ENCODE assay signal across 9 cellular contexts in genomic region chr7:128108641-128109423, GRCh38.
DNase-seq lines count a peak whose midpoint lies in the region; ATAC-seq and TF ChIP-seq lines count a peak whose summit lies in the region.
"Had no signal": no experiment of that assay in that cellular context is flagged by ENCODE, and none has a peak within 500 bp of the region (broad histone marks: within the 10 kb centered on the region; RNA-seq: fewer than 3 reads in every experiment).

No MANE protein-coding gene starts in this region.

- peak; percentile 55 for DNase-seq in activated naive CD4-positive, alpha-beta T cell treated with anti-CD3 and anti-CD28 coated beads, Interleukin-2, amount 10 ng/mL, durations not matched to agents 7 days and 5 days
- no peak for DNase-seq in activated naive CD4-positive, alpha-beta T cell (lab: John Stamatoyannopoulos, UW)
- DNase-seq in SIG-M5 (lab: John Stamatoyannopoulos, UW) (peak; percentile 89), foreskin keratinocyte (no peak), amniotic stem cell (lab: John Stamatoyannopoulos, UW) (no peak), T-helper 9 cell (no peak)
- no peak for DNase-seq in natural killer cell treated with Interleukin-12 subunit alpha and Interleukin-12 subunit beta and Interleukin-15 and Interleukin-18, amount 100 ng/mL, for 72 hours (ENCODE audit: low spot score)

- H3K9me3 Mint-ChIP-seq in activated naive CD4-positive, alpha-beta T cell treated with anti-CD3 and anti-CD28 coated beads, Interleukin-2, amount 10 ng/mL, durations not matched to agents 7 days and 5 days, result no peaks in the 10 kb centered on the region
- H3K9me3 Mint-ChIP-seq in natural killer cell treated with Interleukin-12 subunit alpha and Interleukin-12 subunit beta and Interleukin-15 and Interleukin-18, amount 100 ng/mL, for 72 hours, result no peaks in the 10 kb centered on the region

- H3K4me3 Mint-ChIP-seq in activated naive CD4-positive, alpha-beta T cell treated with anti-CD3 and anti-CD28 coated beads, Interleukin-2, amount 10 ng/mL, durations not matched to agents 7 days and 5 days, result peak overlapping the region; percentile 57
- H3K4me3 Mint-ChIP-seq in natural killer cell treated with Interleukin-12 subunit alpha and Interleukin-12 subunit beta and Interleukin-15 and Interleukin-18, amount 100 ng/mL, for 72 hours, result peak overlapping the region; percentile 70

- peaks cover 75% of the 10 kb centered on the region for H3K4me1 Mint-ChIP-seq in activated naive CD4-positive, alpha-beta T cell treated with anti-CD3 and anti-CD28 coated beads, Interleukin-2, amount 10 ng/mL, durations not matched to agents 7 days and 5 days
- H3K4me1 Mint-ChIP-seq in natural killer cell treated with Interleukin-12 subunit alpha and Interleukin-12 subunit beta and Interleukin-15 and Interleukin-18, amount 100 ng/mL, for 72 hours (ENCODE audit: low read depth in 2 of 2), result peaks cover 34 to 36% of the 10 kb centered on the region in 2 donors

- ATAC-seq in HG02973 (IDR thresholded peaks at IDR 0.05; ENCODE audit: unreplicated experiment), result peak; percentile 88
- peak in 1 of 2 donors; percentile 68 for ATAC-seq in natural killer cell treated with Interleukin-12 subunit alpha and Interleukin-12 subunit beta and Interleukin-15 and Interleukin-18, amount 100 ng/mL, for 72 hours
- no peak for ATAC-seq in foreskin keratinocyte

- CTCF ChIA-PET in activated naive CD4-positive, alpha-beta T cell treated with anti-CD3 and anti-CD28 coated beads, Interleukin-2, amount 10 ng/mL, durations not matched to agents 7 days and 5 days (lab: Charles Lee), result interaction anchor here (0.6 to 1.7 kb wide), 5 partner anchors 11 to 103 kb away, joined by 3 to 6 read pairs (median 4); no protein-coding TSS in a partner anchor

- H3K27me3 Mint-ChIP-seq in activated naive CD4-positive, alpha-beta T cell treated with anti-CD3 and anti-CD28 coated beads, Interleukin-2, amount 10 ng/mL, durations not matched to agents 7 days and 5 days, result peaks cover 29% of the 10 kb centered on the region
- H3K27me3 Mint-ChIP-seq in natural killer cell treated with Interleukin-12 subunit alpha and Interleukin-12 subunit beta and Interleukin-15 and Interleukin-18, amount 100 ng/mL, for 72 hours, result no peaks in the 10 kb centered on the region

- peak overlapping the region; percentile 95 for H3K27ac Mint-ChIP-seq in activated naive CD4-positive, alpha-beta T cell treated with anti-CD3 and anti-CD28 coated beads, Interleukin-2, amount 10 ng/mL, durations not matched to agents 7 days and 5 days
- peak overlapping the region; percentile 16 to 39 for H3K27ac Mint-ChIP-seq in natural killer cell treated with Interleukin-12 subunit alpha and Interleukin-12 subunit beta and Interleukin-15 and Interleukin-18, amount 100 ng/mL, for 72 hours

- H3K27ac ChIP-seq in foreskin keratinocyte, result no peak overlapping the region
- H3K27ac ChIP-seq: C4-2B had no signal

- H3K36me3 Mint-ChIP-seq in activated naive CD4-positive, alpha-beta T cell treated with anti-CD3 and anti-CD28 coated beads, Interleukin-2, amount 10 ng/mL, durations not matched to agents 7 days and 5 days, result peaks cover 3% of the 10 kb centered on the region
- H3K36me3 Mint-ChIP-seq in natural killer cell treated with Interleukin-12 subunit alpha and Interleukin-12 subunit beta and Interleukin-15 and Interleukin-18, amount 100 ng/mL, for 72 hours, result no peaks in the 10 kb centered on the region

- no peak for TF ChIP-seq CTCF in foreskin keratinocyte (conservative IDR thresholded peaks at IDR 0.05)

- H3K4me1 ChIP-seq in foreskin keratinocyte, result peaks cover 5% of the 10 kb centered on the region

- peaks cover 50% of the 10 kb centered on the region for H3K27me3 ChIP-seq in foreskin keratinocyte

Comparison
In these comparisons a context has a peak if more than half of its experiments do, and no peak if none do; other contexts are left out.
1. DNase-seq: peak in activated naive CD4-positive, alpha-beta T cell treated with anti-CD3 and anti-CD28 coated beads, Interleukin-2, amount 10 ng/mL, durations not matched to agents 7 days and 5 days (single experiment) and SIG-M5 (single experiment); none in activated naive CD4-positive, alpha-beta T cell (0 of 4), natural killer cell treated with Interleukin-12 subunit alpha and Interleukin-12 subunit beta and Interleukin-15 and Interleukin-18, amount 100 ng/mL, for 72 hours (single experiment), foreskin keratinocyte (0 of 2), amniotic stem cell (single experiment) and T-helper 9 cell (single experiment).